ENCODE assay signal across 21 cellular contexts in the genomic region with DNA sequence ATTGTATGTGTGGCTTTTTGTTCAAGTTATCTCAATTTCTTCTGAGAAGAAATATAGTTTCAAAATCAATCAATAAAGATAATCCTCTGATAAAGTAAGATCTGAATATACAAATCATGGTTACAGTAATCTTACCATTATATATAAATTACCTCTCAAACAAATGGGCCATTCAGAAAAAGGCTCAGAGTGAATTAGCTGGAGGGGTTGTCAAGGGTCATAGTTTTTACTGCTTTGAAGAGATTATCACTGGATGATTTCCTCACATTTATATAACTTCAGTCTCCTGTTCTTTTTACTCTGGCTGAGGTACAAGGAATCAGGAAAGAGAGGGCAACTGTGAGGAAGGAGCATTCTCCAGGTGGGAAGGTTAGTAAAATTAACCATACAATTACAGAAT.
A peak's percentile ranks its signal among the peaks of the same experiment; 100 is the strongest.
DNase-seq lines count a peak whose midpoint lies in the region; ATAC-seq, FAIRE-seq and TF ChIP-seq lines count a peak whose summit lies in the region.
"Had no signal": no experiment of that assay in that cellular context is flagged by ENCODE, and none has a peak within 500 bp of the region (broad histone marks: within the 10 kb centered on the region; RNA-seq: fewer than 3 reads in every experiment).

No MANE protein-coding gene starts in this region.

- H3K27me3 ChIP-seq in HepG2 (ENCODE audit: control insufficient read depth in 1 of 2, insufficient read depth in 2 of 2, low read length in 2 of 2) (no peaks in the 10 kb centered on the region), SJCRH30 (no peaks in the 10 kb centered on the region)
- H3K27me3 ChIP-seq: MG63 had no signal

- TF ChIP-seq EP300 in HepG2 (IDR thresholded peaks at IDR 0.05; ENCODE audit: low read depth in 2 of 2, low read length in 2 of 2) (peak in 1 of 2 experiments; percentile 41; a peak in 1 of 4 replicates), HepG2 (CRISPR knock-in tag; IDR thresholded peaks at IDR 0.05; ENCODE audit: borderline replicate concordance) (no peak)

- intact Hi-C loops in natural killer cell (cut with micrococcal nuclease) (no loop called here), HepG2 (cut with micrococcal nuclease; ENCODE audit: unreplicated experiment) (loop anchor here (10.0 kb wide), 1 partner anchor 465 kb away; a partner anchor contains a TSS)
- intact Hi-C loops in activated CD4-positive, alpha-beta memory T cell treated with anti-CD3 and anti-CD28 coated beads for 36 hours (cut with micrococcal nuclease) = loop anchor here (10.0 kb wide), 1 partner anchor 515 kb away; no protein-coding TSS in a partner anchor

- TF ChIP-seq CTCF in natural killer cell (IDR thresholded peaks at IDR 0.05) (no peak), HepG2 (CRISPR knock-in tag; IDR thresholded peaks at IDR 0.05) (no peak), coronary artery (IDR thresholded peaks at IDR 0.05) (no peak)

- no peaks in the 10 kb centered on the region for H3K79me2 ChIP-seq in HepG2 (ENCODE audit: insufficient read depth, low read length)

- H3K36me3 ChIP-seq in HepG2 (replicated peaks in 1 of 2; ENCODE audit: control insufficient read depth in 1 of 2, insufficient read depth in 2 of 2, low read length in 2 of 2) (no peaks in the 10 kb centered on the region), SJCRH30 (no peaks in the 10 kb centered on the region)
- H3K36me3 ChIP-seq: MG63 had no signal

- H3K9me3 ChIP-seq in HepG2 (ENCODE audit: low read length) (no peaks in the 10 kb centered on the region), SJCRH30 (replicated peaks) (no peaks in the 10 kb centered on the region)

- CTCF ChIA-PET in activated CD4-positive, alpha-beta memory T cell treated with anti-CD3 and anti-CD28 coated beads for 36 hours (lab: Charles Lee) = no interaction called here
- CTCF ChIA-PET in HepG2 (lab: Yijun Ruan, JAX; ENCODE audit: low intra/inter-chr PET ratio, low total read pairs) = no interaction called here

- H3K27ac ChIP-seq in HepG2 (ENCODE audit: extremely low read length, insufficient read depth, low read length) (peak overlapping the region; percentile 32), coronary artery (no peak overlapping the region), SJCRH30 (no peak overlapping the region)

- peaks cover 11 to 30% of the 10 kb centered on the region in 2 donors for H3K4me1 Mint-ChIP-seq in natural killer cell treated with Interleukin-12 subunit alpha and Interleukin-12 subunit beta and Interleukin-15 and Interleukin-18, amount 100 ng/mL, for 72 hours (ENCODE audit: low read depth in 2 of 2)
- no peaks in the 10 kb centered on the region for H3K4me1 Mint-ChIP-seq in natural killer cell
- H3K4me1 Mint-ChIP-seq in activated CD4-positive, alpha-beta memory T cell treated with anti-CD3 and anti-CD28 coated beads for 36 hours (ENCODE audit: low read depth) = peaks cover 36% of the 10 kb centered on the region
- H3K4me1 Mint-ChIP-seq: B cell, CD14-positive monocyte had no signal

- BruUV-seq in HepG2 (replicated peaks; lab: Mats Ljungman, UMichigan) = no TSS peak

- TF ChIP-seq POLR2A in HepG2 (IDR thresholded peaks at IDR 0.05; ENCODE audit: insufficient read depth in 1 of 2, low read depth in 2 of 2, low read length in 2 of 2) = no peak

- H3K4me1 ChIP-seq in HepG2 (ENCODE audit: insufficient read depth, low read length) (peaks cover 59% of the 10 kb centered on the region), SJCRH30 (no peaks in the 10 kb centered on the region)

- POLR2A ChIA-PET in activated CD4-positive, alpha-beta memory T cell treated with anti-CD3 and anti-CD28 coated beads for 36 hours (lab: Charles Lee) = no interaction called here
- POLR2A ChIA-PET in HepG2 (lab: Yijun Ruan, JAX) = no interaction called here

- H3K4me2 ChIP-seq in HepG2 (ENCODE audit: low read depth, low read length) = no peak overlapping the region

- peaks cover 3% of the 10 kb centered on the region for H3K9me3 Mint-ChIP-seq in natural killer cell treated with Interleukin-12 subunit alpha and Interleukin-12 subunit beta and Interleukin-15 and Interleukin-18, amount 100 ng/mL, for 72 hours
- H3K9me3 Mint-ChIP-seq in natural killer cell = no peaks in the 10 kb centered on the region
- peaks cover 4% of the 10 kb centered on the region for H3K9me3 Mint-ChIP-seq in activated CD4-positive, alpha-beta memory T cell treated with anti-CD3 and anti-CD28 coated beads for 36 hours

- H3K36me3 Mint-ChIP-seq in natural killer cell treated with Interleukin-12 subunit alpha and Interleukin-12 subunit beta and Interleukin-15 and Interleukin-18, amount 100 ng/mL, for 72 hours = peaks cover 11% of the 10 kb centered on the region
- H3K36me3 Mint-ChIP-seq in natural killer cell = no peaks in the 10 kb centered on the region
- no peaks in the 10 kb centered on the region for H3K36me3 Mint-ChIP-seq in activated CD4-positive, alpha-beta memory T cell treated with anti-CD3 and anti-CD28 coated beads for 36 hours

- peaks cover 6% of the 10 kb centered on the region in 2 donors for H3K27me3 Mint-ChIP-seq in natural killer cell treated with Interleukin-12 subunit alpha and Interleukin-12 subunit beta and Interleukin-15 and Interleukin-18, amount 100 ng/mL, for 72 hours
- peaks cover 0 to 5% of the 10 kb centered on the region in 2 donors for H3K27me3 Mint-ChIP-seq in natural killer cell (ENCODE audit: low read depth in 2 of 2)
- peaks cover 3% of the 10 kb centered on the region for H3K27me3 Mint-ChIP-seq in activated CD4-positive, alpha-beta memory T cell treated with anti-CD3 and anti-CD28 coated beads for 36 hours

- H4K20me1 ChIP-seq in HepG2 (ENCODE audit: insufficient read depth, low read length) = no peaks in the 10 kb centered on the region

- peak overlapping the region; percentile 13 to 73 for H3K27ac Mint-ChIP-seq in natural killer cell treated with Interleukin-12 subunit alpha and Interleukin-12 subunit beta and Interleukin-15 and Interleukin-18, amount 100 ng/mL, for 72 hours
- H3K27ac Mint-ChIP-seq in natural killer cell = no peak overlapping the region
- peak overlapping the region; percentile 66 for H3K27ac Mint-ChIP-seq in activated CD4-positive, alpha-beta memory T cell treated with anti-CD3 and anti-CD28 coated beads for 36 hours
- H3K27ac Mint-ChIP-seq: B cell, CD14-positive monocyte had no signal

- H3K9ac ChIP-seq in HepG2 (ENCODE audit: insufficient read depth, low read depth, low read length) = no peak overlapping the region

- no peak overlapping the region for H2AFZ ChIP-seq in HepG2 (ENCODE audit: low read length)

- H3K4me3 ChIP-seq in HepG2 (replicated peaks in 1 of 3; ENCODE audit: insufficient read depth in 1 of 3, low read depth in 2 of 3, low read length in 3 of 3) (no peak overlapping the region), coronary artery (no peak overlapping the region), SJCRH30 (no peak overlapping the region)
- H3K4me3 ChIP-seq: K562, MG63 had no signal

- in situ Hi-C loops in HepG2 (cut with HindIII; ENCODE audit: extremely low pct_ligation_motif_present, low pct_unique_long_range_greater_than_20kb) = loop anchor here (5.0 kb wide), 1 partner anchor 148 kb away; a partner anchor contains a TSS

- ATAC-seq in natural killer cell treated with Interleukin-12 subunit alpha and Interleukin-12 subunit beta and Interleukin-15 and Interleukin-18, amount 100 ng/mL, for 72 hours = no peak
- ATAC-seq in natural killer cell (no peak), HepG2 (no peak)
- ATAC-seq: K562, Right ventricle myocardium inferior had no signal

- H3K4me3 Mint-ChIP-seq in natural killer cell treated with Interleukin-12 subunit alpha and Interleukin-12 subunit beta and Interleukin-15 and Interleukin-18, amount 100 ng/mL, for 72 hours = peak overlapping the region; percentile 53
- no peak overlapping the region for H3K4me3 Mint-ChIP-seq in natural killer cell
- no peak overlapping the region for H3K4me3 Mint-ChIP-seq in activated CD4-positive, alpha-beta memory T cell treated with anti-CD3 and anti-CD28 coated beads for 36 hours
- H3K4me3 Mint-ChIP-seq: B cell, CD14-positive monocyte had no signal

- no peak for TF ChIP-seq RAD21 in HepG2 (CRISPR knock-in tag; IDR thresholded peaks at IDR 0.05)

- DNase-seq in natural killer cell treated with Interleukin-12 subunit alpha and Interleukin-12 subunit beta and Interleukin-15 and Interleukin-18, amount 100 ng/mL, for 72 hours (ENCODE audit: low spot score) = no peak
- no peak for DNase-seq in natural killer cell
- no peak for DNase-seq in activated CD4-positive, alpha-beta memory T cell treated with anti-CD3 and anti-CD28 coated beads for 36 hours
- peak; percentile 34 for DNase-seq in HepG2 (ENCODE audit: low spot score)
- no peak for DNase-seq in T-helper 9 cell
- no peak for DNase-seq in coronary artery (ENCODE audit: low spot score)
- DNase-seq in SJCRH30 = no peak
- DNase-seq: DMS53, MG63, NCI-H1417 treated with DMSO at 0.1 percent for 48 hours, NCI-H187, NCI-H2227 treated with DMSO at 0.1 percent for 48 hours, NCI-H510A treated with DMSO at 0.1 percent for 48 hours, NCI-H774 had no signal

- no peak for FAIRE-seq in HepG2 (lab: Jason Lieb, UNC)
- FAIRE-seq: A204.1, D721Med, GM19239, K562 had no signal

TF ChIP-seq in HepG2, 621 proteins besides CTCF, POLR2A, EP300 and RAD21 (continues in another document):
- TF ChIP-seq, protein P1, sequence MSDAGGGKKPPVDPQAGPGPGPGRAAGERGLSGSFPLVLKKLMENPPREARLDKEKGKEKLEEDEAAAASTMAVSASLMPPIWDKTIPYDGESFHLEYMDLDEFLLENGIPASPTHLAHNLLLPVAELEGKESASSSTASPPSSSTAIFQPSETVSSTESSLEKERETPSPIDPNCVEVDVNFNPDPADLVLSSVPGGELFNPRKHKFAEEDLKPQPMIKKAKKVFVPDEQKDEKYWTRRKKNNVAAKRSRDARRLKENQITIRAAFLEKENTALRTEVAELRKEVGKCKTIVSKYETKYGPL (CRISPR knock-in tag; IDR thresholded peaks at IDR 0.05) = 0 out of 2 replicates have a peak, but pooled peaks have one; percentile 51
- TF ChIP-seq NR2F6 (IDR thresholded peaks at IDR 0.05) (0 out of 2 replicates have a peak, but pooled peaks have one; percentile 19), NR2F6 (CRISPR knock-in tag; IDR thresholded peaks at IDR 0.05) (0 out of 2 replicates have a peak, but pooled peaks have one; percentile 19), ZNF546 (CRISPR knock-in tag; conservative IDR thresholded peaks at IDR 0.05) (no peak), ZNF570 (CRISPR knock-in tag; IDR thresholded peaks at IDR 0.05; ENCODE audit: borderline replicate concordance) (no peak), FOXA3 (CRISPR knock-in tag; IDR thresholded peaks at IDR 0.05) (no peak)

Comparison
In these comparisons a context has a peak if more than half of its experiments do, and no peak if none do; other contexts are left out.
1. H3K27ac Mint-ChIP-seq: peak in natural killer cell treated with Interleukin-12 subunit alpha and Interleukin-12 subunit beta and Interleukin-15 and Interleukin-18, amount 100 ng/mL, for 72 hours (2 of 2) and activated CD4-positive, alpha-beta memory T cell treated with anti-CD3 and anti-CD28 coated beads for 36 hours (single experiment); none in natural killer cell (0 of 2).